Comparison of ENCODE assay signal across 27 cellular contexts in genomic region chr17:59796138-59796537, GRCh38.
DNase-seq lines count a peak whose midpoint lies in the region; ATAC-seq and TF ChIP-seq lines count a peak whose summit lies in the region.
"Had no signal": no experiment of that assay in that cellular context is flagged by ENCODE, and none has a peak within 500 bp of the region (broad histone marks: within the 10 kb centered on the region; RNA-seq: fewer than 3 reads in every experiment).

No MANE protein-coding gene starts in this region.

- H3K4me3 ChIP-seq in Karpas-422 (ENCODE audit: low read length) = no peak overlapping the region
- H3K4me3 ChIP-seq in tibial artery = no peak overlapping the region
- H3K4me3 ChIP-seq: adrenal gland, BLaER1, body of pancreas, gastroesophageal sphincter, prostate gland, right lobe of liver, transverse colon had no signal

- peaks cover 13% of the 10 kb centered on the region for H3K36me3 Mint-ChIP-seq in activated naive CD8-positive, alpha-beta T cell
- peaks cover 25% of the 10 kb centered on the region for H3K36me3 Mint-ChIP-seq in activated naive CD8-positive, alpha-beta T cell treated with anti-CD3 and anti-CD28 coated beads for 36 hours
- peaks cover 39% of the 10 kb centered on the region for H3K36me3 Mint-ChIP-seq in brain

- H3K4me1 ChIP-seq in Karpas-422 (ENCODE audit: low read length) (no peaks in the 10 kb centered on the region), tibial artery (peaks cover 0 to 48% (median 10%) of the 10 kb centered on the region in 4 donors)
- H3K4me1 ChIP-seq: body of pancreas, gastroesophageal sphincter, prostate gland, right lobe of liver, transverse colon had no signal

- no peak for DNase-seq in activated naive CD8-positive, alpha-beta T cell treated with anti-CD3 and anti-CD28 coated beads for 36 hours
- DNase-seq in Karpas-422 (peak; percentile 27), tibial artery (no peak)
- DNase-seq in stimulated activated CD8-positive, alpha-beta memory T cell treated with anti-CD3 and anti-CD28 coated beads, Interleukin-4, amount 100 ng/mL, for 48 hours = no peak
- DNase-seq: activated CD4-positive, alpha-beta T cell treated with anti-CD3 and anti-CD28 coated beads, Interleukin-2, amount 10 ng/mL, durations not matched to agents 7 days and 5 days; activated CD8-positive, alpha-beta memory T cell treated with anti-CD3 and anti-CD28 coated beads, Interleukin-2, amount 50 U/mL, for 4 hours; activated gamma-delta T cell; adrenal gland; body of pancreas; DND-41; kidney glomerular epithelial cell; NCI-H1092 treated with DMSO at 0.1 percent for 48 hours; NCI-H187; NCI-H446 treated with DMSO at 0.1 percent for 48 hours; NCI-H774; right lobe of liver; stimulated activated CD4-positive, alpha-beta T cell treated with anti-CD3 and anti-CD28 coated beads, Interleukin-12 subunit alpha, Interleukin-12 subunit beta, amount 100 ng/mL, for 4 hours; stimulated activated CD4-positive, alpha-beta T cell treated with anti-CD3 and anti-CD28 coated beads, Interleukin-2, amount 100 ng/mL, for 48 hours; T1000; transverse colon had no signal

- no peak for TF ChIP-seq CTCF in brain (conservative IDR thresholded peaks at IDR 0.05)
- no peak for TF ChIP-seq CTCF in tibial artery (IDR thresholded peaks at IDR 0.05)

- H3K27ac ChIP-seq in Karpas-422 (ENCODE audit: low read length) = no peak overlapping the region
- peak overlapping the region; percentile 44 to 64 for H3K27ac ChIP-seq in tibial artery
- H3K27ac ChIP-seq: adrenal gland, BLaER1, body of pancreas, gastroesophageal sphincter, prostate gland, right lobe of liver, transverse colon had no signal

- H3K9me3 Mint-ChIP-seq in activated naive CD8-positive, alpha-beta T cell (ENCODE audit: low read depth) = no peaks in the 10 kb centered on the region
- H3K9me3 Mint-ChIP-seq in activated naive CD8-positive, alpha-beta T cell treated with anti-CD3 and anti-CD28 coated beads for 36 hours = no peaks in the 10 kb centered on the region
- H3K9me3 Mint-ChIP-seq in brain = no peaks in the 10 kb centered on the region
- H3K9me3 Mint-ChIP-seq: activated CD4-positive, alpha-beta T cell treated with anti-CD3 and anti-CD28 coated beads, Interleukin-2, amount 10 ng/mL, durations not matched to agents 7 days and 5 days; mesothelial cell of epicardium had no signal

- H3K27me3 Mint-ChIP-seq in activated naive CD8-positive, alpha-beta T cell = no peaks in the 10 kb centered on the region
- no peaks in the 10 kb centered on the region for H3K27me3 Mint-ChIP-seq in activated naive CD8-positive, alpha-beta T cell treated with anti-CD3 and anti-CD28 coated beads for 36 hours
- H3K27me3 Mint-ChIP-seq in brain = no peaks in the 10 kb centered on the region
- H3K27me3 Mint-ChIP-seq: activated CD4-positive, alpha-beta T cell treated with anti-CD3 and anti-CD28 coated beads, Interleukin-2, amount 10 ng/mL, durations not matched to agents 7 days and 5 days had no signal

- H3K36me3 ChIP-seq in Karpas-422 (ENCODE audit: insufficient read depth, low read length) (peaks cover 4% of the 10 kb centered on the region; the same call in 1 of the 2 replicates), tibial artery (no peaks in the 10 kb centered on the region)
- H3K36me3 ChIP-seq: adrenal gland, prostate gland, right lobe of liver had no signal

- H3K9ac ChIP-seq in Karpas-422 (ENCODE audit: low read length) = no peak overlapping the region
- H3K9ac ChIP-seq: BLaER1 had no signal

- H3K9me3 ChIP-seq in Karpas-422 (ENCODE audit: low read length) (no peaks in the 10 kb centered on the region), tibial artery (no peaks in the 10 kb centered on the region)
- H3K9me3 ChIP-seq: adrenal gland, BLaER1, body of pancreas, gastroesophageal sphincter, prostate gland, right lobe of liver, transverse colon had no signal

- H3K79me2 ChIP-seq in Karpas-422 (ENCODE audit: low read length) = 0 out of 2 replicates have a peak, but pooled peaks cover 3% of the 10 kb centered on the region

- no peak overlapping the region for H2AFZ ChIP-seq in Karpas-422 (ENCODE audit: low read length)

- intact Hi-C loops in tibial artery (cut with DNase I; ENCODE audit: low total_unique reads) = no loop called here

- H3K4me1 Mint-ChIP-seq in activated naive CD8-positive, alpha-beta T cell (ENCODE audit: low read depth) = peaks cover 18% of the 10 kb centered on the region
- H3K4me1 Mint-ChIP-seq in activated naive CD8-positive, alpha-beta T cell treated with anti-CD3 and anti-CD28 coated beads for 36 hours = peaks cover 21% of the 10 kb centered on the region
- H3K4me1 Mint-ChIP-seq in brain = no peaks in the 10 kb centered on the region

- H3K4me2 ChIP-seq in Karpas-422 (ENCODE audit: low read depth, low read length, poor library complexity, severe bottlenecking) = no peak overlapping the region

- ATAC-seq in GM18519 (IDR thresholded peaks at IDR 0.05; ENCODE audit: low FRiP score, unreplicated experiment) = no peak
- ATAC-seq: body of pancreas, gastroesophageal sphincter had no signal

- H3K27me3 ChIP-seq in Karpas-422 (ENCODE audit: low read length) (no peaks in the 10 kb centered on the region), tibial artery (no peaks in the 10 kb centered on the region)
- H3K27me3 ChIP-seq: adrenal gland, BLaER1, body of pancreas, gastroesophageal sphincter, right lobe of liver, transverse colon had no signal

- no peaks in the 10 kb centered on the region for H3K9me2 ChIP-seq in Karpas-422 (replicated peaks; ENCODE audit: insufficient read depth, low read length)

- H3K27ac Mint-ChIP-seq in activated naive CD8-positive, alpha-beta T cell = peak overlapping the region; percentile 41
- no peak overlapping the region for H3K27ac Mint-ChIP-seq in activated naive CD8-positive, alpha-beta T cell treated with anti-CD3 and anti-CD28 coated beads for 36 hours
- peak overlapping the region in 3 of 5 experiments; percentile 3 to 39 (median 22) for H3K27ac Mint-ChIP-seq in brain

- no peak overlapping the region for H3K4me3 Mint-ChIP-seq in activated naive CD8-positive, alpha-beta T cell
- H3K4me3 Mint-ChIP-seq in activated naive CD8-positive, alpha-beta T cell treated with anti-CD3 and anti-CD28 coated beads for 36 hours = no peak overlapping the region
- peak overlapping the region in 1 of 5 experiments; percentile 0 for H3K4me3 Mint-ChIP-seq in brain
- H3K4me3 Mint-ChIP-seq: activated CD4-positive, alpha-beta T cell treated with anti-CD3 and anti-CD28 coated beads, Interleukin-2, amount 10 ng/mL, durations not matched to agents 7 days and 5 days; mesothelial cell of epicardium had no signal

- no peaks in the 10 kb centered on the region for H4K20me1 ChIP-seq in Karpas-422 (ENCODE audit: insufficient read depth, low read depth, low read length)
- H4K20me1 ChIP-seq: BLaER1 had no signal
